27 cellular contexts compared by ENCODE assay signal in the genomic region with DNA sequence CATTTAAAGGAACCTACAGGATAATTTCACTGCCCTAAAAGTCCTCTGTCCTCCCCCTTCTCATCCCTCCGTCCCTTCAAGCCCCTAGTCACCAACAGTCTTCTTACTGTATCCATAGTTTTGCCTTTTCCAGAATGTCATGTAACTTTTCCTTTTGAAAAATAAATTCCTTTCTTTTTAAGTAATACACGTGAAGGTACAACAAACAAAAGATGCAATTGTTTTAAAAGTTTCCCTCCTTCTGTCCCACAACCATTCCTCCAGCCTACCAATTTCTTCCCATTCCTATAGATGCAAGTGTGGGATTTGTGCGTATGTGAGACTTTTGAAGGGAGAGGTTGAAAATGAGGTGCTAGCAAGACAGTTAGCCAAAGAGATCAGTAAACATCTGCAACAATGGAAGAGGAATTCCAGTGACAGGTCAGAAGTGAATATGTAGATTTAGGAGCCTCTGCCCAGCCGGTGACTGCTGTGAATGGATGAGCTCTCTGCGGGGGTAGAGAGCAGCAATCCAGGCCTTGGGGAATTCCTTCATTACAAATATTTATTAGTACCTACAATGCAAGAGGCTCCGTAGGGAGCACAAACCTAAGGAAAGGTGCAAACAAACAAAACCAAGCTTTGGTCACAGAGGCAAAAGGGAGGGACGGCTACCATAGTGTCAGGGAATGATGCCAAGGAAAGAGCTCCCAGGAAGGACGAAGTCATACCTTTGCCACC.
DNase-seq lines count a peak whose midpoint lies in the region; FAIRE-seq and TF ChIP-seq lines count a peak whose summit lies in the region.
"Had no signal": no experiment of that assay in that cellular context is flagged by ENCODE, and none has a peak within 500 bp of the region (broad histone marks: within the 10 kb centered on the region; RNA-seq: fewer than 3 reads in every experiment).

No MANE protein-coding gene starts in this region.

- no peak for FAIRE-seq in astrocyte (lab: Jason Lieb, UNC)
- FAIRE-seq: colon, endometrium, small intestine had no signal

- no peak for TF ChIP-seq EP300 in sigmoid colon (IDR thresholded peaks at IDR 0.05)

- H3K4me2 ChIP-seq in astrocyte (ENCODE audit: low read length), result no peak overlapping the region

- no peaks in the 10 kb centered on the region for H4K20me1 ChIP-seq in astrocyte (ENCODE audit: insufficient read depth, low read length)

- peaks cover 34% of the 10 kb centered on the region for H3K4me1 Mint-ChIP-seq in astrocyte (ENCODE audit: low read depth, unreplicated experiment)
- H3K4me1 Mint-ChIP-seq: IgD-negative memory B cell had no signal

- H3K4me3 Mint-ChIP-seq in astrocyte (ENCODE audit: unreplicated experiment), result no peak overlapping the region
- H3K4me3 Mint-ChIP-seq: brain; CD4-positive, alpha-beta memory T cell; IgD-negative memory B cell had no signal

- no peak overlapping the region for H3K4me3 ChIP-seq in HEK293 (ENCODE audit: low read depth, low read length)
- no peak overlapping the region for H3K4me3 ChIP-seq in astrocyte (ENCODE audit: insufficient read depth, low read depth, low read length)
- no peak overlapping the region for H3K4me3 ChIP-seq in sigmoid colon
- H3K4me3 ChIP-seq: left lung, thyroid gland had no signal

- H3K27me3 ChIP-seq in astrocyte (ENCODE audit: insufficient read depth, low read length) (no peaks in the 10 kb centered on the region), sigmoid colon (no peaks in the 10 kb centered on the region)
- H3K27me3 ChIP-seq: left lung, thyroid gland had no signal

- no peaks in the 10 kb centered on the region for H3K36me3 ChIP-seq in HEK293 (ENCODE audit: control insufficient read depth in 2 of 2, insufficient read depth in 1 of 2, low read length in 2 of 2)
- H3K36me3 ChIP-seq in astrocyte (ENCODE audit: insufficient read depth, low read length), result no peaks in the 10 kb centered on the region
- H3K36me3 ChIP-seq in sigmoid colon, result no peaks in the 10 kb centered on the region
- H3K36me3 ChIP-seq: left lung, thyroid gland had no signal

- H3K9me3 Mint-ChIP-seq in astrocyte (ENCODE audit: unreplicated experiment), result no peaks in the 10 kb centered on the region
- H3K9me3 Mint-ChIP-seq: IgD-negative memory B cell had no signal

- no peak overlapping the region for H3K9ac ChIP-seq in astrocyte (ENCODE audit: low read length)

- no peaks in the 10 kb centered on the region for H3K36me3 Mint-ChIP-seq in astrocyte (ENCODE audit: low read depth, unreplicated experiment)
- H3K36me3 Mint-ChIP-seq: brain; CD4-positive, alpha-beta memory T cell; IgD-negative memory B cell had no signal

- DNase-seq in astrocyte (ENCODE audit: low read depth) (no peak), iPS-NIHi11 (ENCODE audit: low spot score) (peak; percentile 70), sigmoid colon (peak; percentile 17), Kasumi-1 (lab: John Stamatoyannopoulos, UW) (no peak), mucosa of gallbladder (ENCODE audit: low spot score) (no peak), amniotic stem cell (lab: John Stamatoyannopoulos, UW) (no peak)
- DNase-seq: activated CD4-positive, alpha-beta T cell treated with anti-CD3 and anti-CD28 coated beads, Interleukin-2, amount 50 U/mL, for 48 hours; activated CD4-positive, CD25-positive, alpha-beta regulatory T cell; activated CD8-positive, alpha-beta memory T cell treated with anti-CD3 and anti-CD28 coated beads, Interleukin-2, amount 50 U/mL, for 48 hours; CD4-positive, alpha-beta memory T cell; DMS153; left lung; MM.1S; NCI-H1417 treated with DMSO at 0.1 percent for 48 hours; NCI-H2171 treated with DMSO at 0.1 percent for 48 hours; NCI-H526 treated with DMSO at 0.1 percent for 48 hours; small intestine; stimulated activated CD4-positive, alpha-beta T cell treated with anti-CD3 and anti-CD28 coated beads, Interleukin-4, amount 100 ng/mL, for 1 hour; stimulated activated naive CD4-positive, alpha-beta T cell treated with Interleukin-2 at 50 U/mL for 16 hours; T1000; thyroid gland had no signal

- no peaks in the 10 kb centered on the region for H3K27me3 Mint-ChIP-seq in astrocyte (ENCODE audit: low read depth, unreplicated experiment)
- H3K27me3 Mint-ChIP-seq: brain had no signal

- TF ChIP-seq CTCF in HEK293 (tag by site-specific recombination; IDR thresholded peaks at IDR 0.05) (no peak), astrocyte (IDR thresholded peaks at IDR 0.05; ENCODE audit: insufficient read depth, low read depth, low read length) (no peak), sigmoid colon (IDR thresholded peaks at IDR 0.05) (no peak)

- WGBS in sigmoid colon, 2 donors, result 64 to 84% methylated on average over 8 of the region's 8 CpGs

- no peaks in the 10 kb centered on the region for H3K9me3 ChIP-seq in HEK293 (ENCODE audit: control insufficient read depth, insufficient read depth, low read depth, low read length)
- H3K9me3 ChIP-seq in astrocyte (ENCODE audit: insufficient read depth, low read depth, low read length), result no peaks in the 10 kb centered on the region
- no peaks in the 10 kb centered on the region for H3K9me3 ChIP-seq in sigmoid colon
- H3K9me3 ChIP-seq: left lung, thyroid gland had no signal

- POLR2A ChIA-PET in HEK293 (lab: Yijun Ruan, JAX), result interaction anchor here (0.5 kb wide), 1 partner anchor 180 kb away, joined by 5 read pairs; no protein-coding TSS in a partner anchor

- H3K27ac Mint-ChIP-seq in astrocyte (ENCODE audit: unreplicated experiment), result peak overlapping the region; percentile 70
- H3K27ac Mint-ChIP-seq: brain; CD4-positive, alpha-beta memory T cell; IgD-negative memory B cell had no signal

- no peaks in the 10 kb centered on the region for H3K79me2 ChIP-seq in astrocyte (ENCODE audit: insufficient read depth, low read length)

- TF ChIP-seq POLR2A in sigmoid colon (IDR thresholded peaks at IDR 0.05), result no peak

- no peak overlapping the region for H2AFZ ChIP-seq in astrocyte (ENCODE audit: low read depth, low read length)

- intact Hi-C loops in sigmoid colon (cut with DNase I), result no loop called here

- H3K27ac ChIP-seq in HEK293 (ENCODE audit: extremely low read depth, low read depth, low read length), result no peak overlapping the region
- no peak overlapping the region for H3K27ac ChIP-seq in astrocyte (ENCODE audit: low read depth, low read length)
- H3K27ac ChIP-seq in sigmoid colon, result no peak overlapping the region
- H3K27ac ChIP-seq: HL-60, left lung, thyroid gland had no signal

- H3K4me1 ChIP-seq in HEK293 (ENCODE audit: control insufficient read depth, insufficient read depth, low read length) (peaks cover 3% of the 10 kb centered on the region; the same call in 1 of the 2 replicates), astrocyte (ENCODE audit: insufficient read depth, low read length) (peaks cover 3% of the 10 kb centered on the region), sigmoid colon (no peaks in the 10 kb centered on the region)
- H3K4me1 ChIP-seq: left lung, thyroid gland had no signal

- CTCF ChIA-PET in HEK293 (lab: Yijun Ruan, JAX), result interaction anchor here (0.6 to 1.5 kb wide), 3 partner anchors 204 to 427 kb away, joined by 3 to 5 read pairs (median 3); no protein-coding TSS in a partner anchor

TF ChIP-seq in HEK293, 187 proteins besides CTCF, POLR2A, EP300 and RAD21:
- TF ChIP-seq ZNF133 (tag by site-specific recombination; IDR thresholded peaks at IDR 0.05) (peak; percentile 74; the same call in 1 of the 2 replicates), ZNF341 (tag by site-specific recombination; IDR thresholded peaks at IDR 0.05; ENCODE audit: low read depth) (no peak)

Comparison
In these comparisons a context has a peak if more than half of its experiments do, and no peak if none do; other contexts are left out.
1. DNase-seq: peak in iPS-NIHi11 (single experiment) and sigmoid colon (single experiment); none in astrocyte (single experiment), Kasumi-1 (0 of 2), mucosa of gallbladder (single experiment) and amniotic stem cell (single experiment).